8 cellular contexts compared by ENCODE assay signal in the genomic region with DNA sequence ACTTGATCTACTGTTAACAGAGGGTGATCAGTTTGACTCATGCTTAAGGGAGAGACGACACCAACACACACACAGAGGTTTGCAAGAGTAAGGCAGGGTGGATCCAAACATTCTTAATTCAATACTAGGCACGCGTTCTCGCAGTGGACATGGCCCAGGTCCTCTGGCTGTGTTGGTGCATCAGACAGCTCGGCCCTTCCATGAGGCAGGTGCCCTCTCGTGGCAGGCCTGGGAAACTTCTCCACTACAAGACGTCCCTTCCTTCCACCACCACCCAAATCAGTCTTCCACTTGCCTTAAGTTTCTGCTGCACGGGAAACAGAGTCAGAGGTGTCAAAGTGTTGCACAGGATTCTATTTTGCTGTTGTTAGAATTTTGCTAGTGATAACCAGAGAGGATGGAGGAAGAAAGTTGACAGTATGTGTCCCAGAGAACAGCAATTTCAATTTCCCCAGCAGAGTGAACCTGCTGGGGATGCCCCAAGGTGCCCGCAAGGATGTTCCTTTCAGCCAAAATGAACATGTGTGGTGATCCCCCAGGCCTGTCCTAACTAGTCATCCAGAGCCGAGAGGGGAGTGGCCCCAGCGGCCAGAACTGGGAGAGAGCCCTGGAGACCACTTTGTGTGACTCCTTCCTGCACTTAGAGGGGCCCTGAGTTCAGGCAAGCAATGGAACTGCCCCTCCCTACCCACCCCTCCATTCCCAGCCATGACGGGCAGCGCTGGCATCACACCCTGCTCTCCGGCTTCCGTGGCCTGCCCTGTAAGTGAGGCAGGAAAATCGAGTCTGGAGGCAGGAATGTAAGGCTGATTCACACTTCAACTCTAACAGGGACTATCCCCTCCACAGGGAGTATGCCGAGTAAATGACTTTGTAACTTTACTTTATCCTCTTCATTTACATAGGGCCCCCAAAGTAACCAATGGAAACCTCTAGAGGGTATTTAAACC. TPM values are rescaled to one million over a fixed set of nuclear protein-coding genes. Genes with fewer than 3 reads are reported as not detected.
DNase-seq lines count a peak whose midpoint lies in the region; ATAC-seq and TF ChIP-seq lines count a peak whose summit lies in the region.

No MANE protein-coding gene starts in this region.

- H3K27me3 Mint-ChIP-seq in CD8-positive, alpha-beta memory T cell: peaks cover 0 to 2% of the 10 kb centered on the region in 2 donors
- no peaks in the 10 kb centered on the region for H3K27me3 Mint-ChIP-seq in activated CD4-positive, alpha-beta T cell treated with anti-CD3 and anti-CD28 coated beads, Interleukin-2, amount 10 ng/mL, durations not matched to agents 24 days and 14 days

- H3K36me3 ChIP-seq in CD8-positive, alpha-beta memory T cell (ENCODE audit: insufficient read depth, low read length): peaks cover 4% of the 10 kb centered on the region
- H3K36me3 ChIP-seq in lower lobe of right lung: peaks cover 41% of the 10 kb centered on the region

- TF ChIP-seq CTCF in lower lobe of right lung (IDR thresholded peaks at IDR 0.05): peak; percentile 80

- peaks cover 10 to 41% (median 23%) of the 10 kb centered on the region in 3 donors for H3K36me3 Mint-ChIP-seq in CD8-positive, alpha-beta memory T cell
- peaks cover 66% of the 10 kb centered on the region for H3K36me3 Mint-ChIP-seq in activated CD4-positive, alpha-beta T cell treated with anti-CD3 and anti-CD28 coated beads, Interleukin-2, amount 10 ng/mL, durations not matched to agents 24 days and 14 days (ENCODE audit: low read depth)

- H3K9me3 Mint-ChIP-seq in CD8-positive, alpha-beta memory T cell: peaks cover 0 to 3% (median 0%) of the 10 kb centered on the region in 5 donors
- no peaks in the 10 kb centered on the region for H3K9me3 Mint-ChIP-seq in activated CD4-positive, alpha-beta T cell treated with anti-CD3 and anti-CD28 coated beads, Interleukin-2, amount 10 ng/mL, durations not matched to agents 24 days and 14 days

- peak overlapping the region in 4 of 8 donors; percentile 5 to 60 (median 55) for H3K27ac Mint-ChIP-seq in CD8-positive, alpha-beta memory T cell
- no peak overlapping the region for H3K27ac Mint-ChIP-seq in activated CD4-positive, alpha-beta T cell treated with anti-CD3 and anti-CD28 coated beads, Interleukin-2, amount 10 ng/mL, durations not matched to agents 24 days and 14 days

- DNase-seq in CD8-positive, alpha-beta memory T cell: peak; percentile 22 to 67 (median 26)
- DNase-seq in NCI-H2107 (lab: John Stamatoyannopoulos, UW) (peak; percentile 37), dermis microvascular lymphatic vessel endothelial cell (ENCODE audit: low read depth in 2 of 2) (peak; percentile 57 to 69), lower lobe of right lung (peak; percentile 83), cerebellar nuclear complex (lab: John Stamatoyannopoulos, UW) (no peak)
- DNase-seq in activated CD4-positive, alpha-beta T cell treated with anti-CD3 and anti-CD28 coated beads, Interleukin-2, amount 10 ng/mL, durations not matched to agents 24 days and 14 days: peak; percentile 83
- peak; percentile 30 for DNase-seq in stimulated activated CD8-positive, alpha-beta memory T cell treated with anti-CD3 and anti-CD28 coated beads, Interleukin-15, amount 100 ng/mL, for 1 hour (ENCODE audit: low read depth)

- intact Hi-C loops in activated CD4-positive, alpha-beta T cell treated with anti-CD3 and anti-CD28 coated beads, Interleukin-2, amount 10 ng/mL, durations not matched to agents 24 days and 14 days (cut with micrococcal nuclease): loop anchor here (1.0 kb wide), 1 partner anchor 178 kb away; no protein-coding TSS in a partner anchor
- intact Hi-C loops in lower lobe of right lung (cut with DNase I): loop anchor here (5.0 kb wide), 1 partner anchor 179 kb away; no protein-coding TSS in a partner anchor

- CTCF ChIA-PET in CD8-positive, alpha-beta memory T cell (lab: Charles Lee): interaction anchor here (0.9 to 8.9 kb wide), 2 partner anchors 9 to 178 kb away, joined by 3 to 92 read pairs; no protein-coding TSS in a partner anchor

- POLR2A ChIA-PET in CD8-positive, alpha-beta memory T cell (lab: Charles Lee): no interaction called here

- H3K9me3 ChIP-seq in CD8-positive, alpha-beta memory T cell (ENCODE audit: low read length): no peaks in the 10 kb centered on the region
- H3K9me3 ChIP-seq in lower lobe of right lung: no peaks in the 10 kb centered on the region

- H3K4me1 ChIP-seq in CD8-positive, alpha-beta memory T cell (ENCODE audit: insufficient read depth, low read length): no peaks in the 10 kb centered on the region
- no peaks in the 10 kb centered on the region for H3K4me1 ChIP-seq in lower lobe of right lung

- no peak overlapping the region for H3K4me3 ChIP-seq in CD8-positive, alpha-beta memory T cell (ENCODE audit: low read length)
- no peak overlapping the region for H3K4me3 ChIP-seq in lower lobe of right lung

- H3K4me3 Mint-ChIP-seq in CD8-positive, alpha-beta memory T cell: no peak overlapping the region
- H3K4me3 Mint-ChIP-seq in activated CD4-positive, alpha-beta T cell treated with anti-CD3 and anti-CD28 coated beads, Interleukin-2, amount 10 ng/mL, durations not matched to agents 24 days and 14 days: no peak overlapping the region

- peaks cover 0 to 7% (median 0%) of the 10 kb centered on the region in 3 donors for H3K4me1 Mint-ChIP-seq in CD8-positive, alpha-beta memory T cell
- H3K4me1 Mint-ChIP-seq in activated CD4-positive, alpha-beta T cell treated with anti-CD3 and anti-CD28 coated beads, Interleukin-2, amount 10 ng/mL, durations not matched to agents 24 days and 14 days: peaks cover 5% of the 10 kb centered on the region

- peak; percentile 73 for ATAC-seq in GM19467 (IDR thresholded peaks at IDR 0.05; ENCODE audit: unreplicated experiment)
- peak; percentile 86 to 90 for ATAC-seq in lower lobe of right lung

- no peak overlapping the region for H3K27ac ChIP-seq in CD8-positive, alpha-beta memory T cell (ENCODE audit: low read depth, low read length)
- no peak overlapping the region for H3K27ac ChIP-seq in lower lobe of right lung

- no peaks in the 10 kb centered on the region for H3K27me3 ChIP-seq in CD8-positive, alpha-beta memory T cell (ENCODE audit: insufficient read depth, low read length, poor library complexity, severe bottlenecking)
- H3K27me3 ChIP-seq in lower lobe of right lung (ENCODE audit: low read depth): no peaks in the 10 kb centered on the region

RNA-seq across cellular contexts. Expression of gene MX1, which starts 34.8 kb away (rescaled TPM):
- total RNA-seq in CD8-positive, alpha-beta memory T cell: 10 to 100 TPM; 10.5 to 10.6 TPM
- 75.9 TPM for polyA plus RNA-seq in CD8-positive, alpha-beta memory T cell
- total RNA-seq in activated CD4-positive, alpha-beta T cell treated with anti-CD3 and anti-CD28 coated beads, Interleukin-2, amount 10 ng/mL, durations not matched to agents 24 days and 14 days: 88.8 and 90.5 TPM in 2 replicates
- 3.5 and 6.7 TPM in 2 replicates for total RNA-seq in dermis microvascular lymphatic vessel endothelial cell
- total RNA-seq in lower lobe of right lung: 211 TPM

RNA-seq across cellular contexts. Expression of gene TMPRSS2, which starts 47.1 kb away (rescaled TPM):
- total RNA-seq in CD8-positive, alpha-beta memory T cell: not detected
- not detected for polyA plus RNA-seq in CD8-positive, alpha-beta memory T cell
- total RNA-seq in activated CD4-positive, alpha-beta T cell treated with anti-CD3 and anti-CD28 coated beads, Interleukin-2, amount 10 ng/mL, durations not matched to agents 24 days and 14 days: not detected in 2 replicates
- not detected in 2 replicates for total RNA-seq in dermis microvascular lymphatic vessel endothelial cell
- total RNA-seq in lower lobe of right lung: 87.7 TPM

Comparison
In these comparisons a context has a peak if more than half of its experiments do, and no peak if none do; other contexts are left out.
1. DNase-seq: peak in CD8-positive, alpha-beta memory T cell (5 of 5), NCI-H2107 (single experiment), activated CD4-positive, alpha-beta T cell treated with anti-CD3 and anti-CD28 coated beads, Interleukin-2, amount 10 ng/mL, durations not matched to agents 24 days and 14 days (single experiment), dermis microvascular lymphatic vessel endothelial cell (2 of 2), lower lobe of right lung (single experiment) and stimulated activated CD8-positive, alpha-beta memory T cell treated with anti-CD3 and anti-CD28 coated beads, Interleukin-15, amount 100 ng/mL, for 1 hour (single experiment); none in cerebellar nuclear complex (0 of 2).
2. RNA of gene TMPRSS2, which starts 47.1 kb away (total RNA-seq): 87.7 TPM in lower lobe of right lung (single experiment); not detected in CD8-positive, alpha-beta memory T cell, not detected in activated CD4-positive, alpha-beta T cell treated with anti-CD3 and anti-CD28 coated beads, Interleukin-2, amount 10 ng/mL, durations not matched to agents 24 days and 14 days and not detected in dermis microvascular lymphatic vessel endothelial cell; every median in the first group is over 10 times any median in the second.